In the genomic region with DNA sequence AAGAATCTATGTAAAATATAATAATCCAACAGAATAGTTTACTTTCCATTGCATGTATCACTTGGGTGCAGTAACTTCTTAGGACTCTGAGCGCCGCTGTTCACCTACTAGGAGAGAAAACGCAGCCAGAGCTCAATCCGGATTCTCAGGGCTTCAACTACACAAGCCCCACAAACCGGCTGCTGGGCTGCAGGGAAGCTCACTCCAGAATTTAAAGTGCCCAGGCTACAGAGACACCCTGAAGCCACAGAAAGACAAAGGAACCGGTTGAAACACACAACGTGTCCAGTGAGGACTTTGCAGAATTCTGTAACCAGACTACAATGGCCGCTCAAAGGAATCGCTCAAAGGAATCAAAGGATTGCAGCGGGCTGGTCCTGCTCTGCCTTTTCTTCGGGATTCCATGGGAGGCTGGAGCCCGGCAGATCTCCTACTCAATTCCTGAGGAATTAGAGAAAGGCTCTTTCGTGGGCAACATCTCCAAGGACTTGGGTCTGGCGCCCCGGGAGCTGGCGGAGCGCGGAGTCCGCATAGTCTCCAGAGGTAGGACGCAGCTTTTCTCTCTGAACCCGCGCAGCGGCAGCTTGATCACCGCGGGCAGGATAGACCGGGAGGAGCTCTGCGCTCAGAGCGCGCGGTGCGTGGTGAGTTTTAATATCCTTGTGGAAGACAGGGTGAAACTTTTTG, we compare ENCODE assay signal across 8 cellular contexts. TPM values are rescaled to one million over a fixed set of nuclear protein-coding genes. Genes with fewer than 3 reads are reported as not detected.
A peak's percentile ranks its signal among the peaks of the same experiment; 100 is the strongest.
DNase-seq lines count a peak whose midpoint lies in the region; ATAC-seq and TF ChIP-seq lines count a peak whose summit lies in the region.

A gene (plus strand): TSS at position 135 of the 687 bp plus-strand sequence. CDS start 189 bp downstream, at position 324.

- CTCF ChIA-PET in BJ (lab: Yijun Ruan, JAX): interaction anchor here (0.6 to 4.3 kb wide), 29 partner anchors 8 to 190 kb away, joined by 3 to 73 read pairs (median 4); a partner anchor contains a TSS

- H3K4me3 ChIP-seq in BJ (ENCODE audit: low read depth, low read length) (peak within 1 kb of the TSS; percentile 33), adrenal gland (peak within 1 kb of the TSS in 2 of 4 donors; percentile 6 to 43)

- DNase-seq in BJ (ENCODE audit: low read depth) (no peak), GM19238 (ENCODE audit: insufficient read length, low spot score) (peak; percentile 55), RPMI7951 (ENCODE audit: low read depth) (peak; percentile 25), adrenal gland (peak in 6 of 7 donors; percentile 34 to 68 (median 46)), left ventricle myocardium superior (peak; percentile 44), retina (peak; percentile 39), ecto neural progenitor cell (ENCODE audit: low spot score) (no peak)

- no peaks in the 10 kb centered on the region for H3K4me1 ChIP-seq in adrenal gland (replicated peaks in 1 of 2)

- no peaks in the 10 kb centered on the region for H3K27me3 ChIP-seq in BJ (ENCODE audit: control insufficient read depth, insufficient read depth, low read length)
- no peaks in the 10 kb centered on the region for H3K27me3 ChIP-seq in adrenal gland

- H3K27ac ChIP-seq in adrenal gland: peak within 1 kb of the TSS in 1 of 5 donors; percentile 40

- POLR2A ChIA-PET in BJ (lab: Charles Lee): no interaction called here

- ATAC-seq in HG03342 (IDR thresholded peaks at IDR 0.05; ENCODE audit: unreplicated experiment) (peak; percentile 83), left ventricle myocardium superior (peak; percentile 67)

- WGBS in adrenal gland, 4 donors: 9 to 20% (median 14%) methylated on average over 31 of the region's 31 CpGs

- intact Hi-C loops in adrenal gland (cut with DNase I) (loop anchor here (5.0 to 10.0 kb wide), 5 partner anchors 98 to 188 kb away; a partner anchor contains a TSS), left ventricle myocardium superior (cut with micrococcal nuclease) (loop anchor here (10.0 kb wide), 2 partner anchors 62 to 112 kb away; a partner anchor contains a TSS)

- H3K9me3 ChIP-seq in adrenal gland (replicated peaks in 1 of 3): peaks cover 0 to 48% (median 0%) of the 10 kb centered on the region in 3 donors

- TF ChIP-seq CTCF in BJ (IDR thresholded peaks at IDR 0.05; ENCODE audit: insufficient read depth, low read depth, low read length): peak; percentile 67
- peak; percentile 19 to 44 (median 38) for TF ChIP-seq CTCF in adrenal gland (IDR thresholded peaks at IDR 0.05)

- TF ChIP-seq POLR2A in adrenal gland (IDR thresholded peaks at IDR 0.05): no peak

- no peaks in the 10 kb centered on the region for H3K36me3 ChIP-seq in BJ (ENCODE audit: control insufficient read depth, insufficient read depth, low read length)
- no peaks in the 10 kb centered on the region for H3K36me3 ChIP-seq in adrenal gland (replicated peaks in 1 of 2)

RNA-seq across cellular contexts. Expression of the gene that starts here (rescaled TPM):
- polyA plus RNA-seq in BJ (2011; rRNA removed) (2.7 and 3.9 TPM in 2 replicates), adrenal gland (1 to 10 TPM in 2 of 3 donors, under 1 TPM in 1; 0.64 to 2.2 (median 1.5) TPM)
- polyA minus RNA-seq in BJ (2011; rRNA and poly(A)+ RNA removed): 9.8 and 13.4 TPM in 2 replicates
- 0.78 and 0.84 TPM in 2 replicates for total RNA-seq in RPMI7951 (2014; rRNA removed; shearing (Covaris generic))
- total RNA-seq in adrenal gland (1 to 10 TPM; 4.5 to 9.7 (median 7.8) TPM), left ventricle myocardium superior (5.3 TPM)

Comparison
In these comparisons a context has a peak if more than half of its experiments do, and no peak if none do; other contexts are left out.
1. Peak in DNase-seq in RPMI7951; RNA of the gene not detected or under 1 TPM.
2. DNase-seq: peak in GM19238 (single experiment), adrenal gland (6 of 7), left ventricle myocardium superior (single experiment) and retina (single experiment); none in BJ (single experiment) and ecto neural progenitor cell (single experiment).